1 cellular context compared by ENCODE assay signal in the genomic region with DNA sequence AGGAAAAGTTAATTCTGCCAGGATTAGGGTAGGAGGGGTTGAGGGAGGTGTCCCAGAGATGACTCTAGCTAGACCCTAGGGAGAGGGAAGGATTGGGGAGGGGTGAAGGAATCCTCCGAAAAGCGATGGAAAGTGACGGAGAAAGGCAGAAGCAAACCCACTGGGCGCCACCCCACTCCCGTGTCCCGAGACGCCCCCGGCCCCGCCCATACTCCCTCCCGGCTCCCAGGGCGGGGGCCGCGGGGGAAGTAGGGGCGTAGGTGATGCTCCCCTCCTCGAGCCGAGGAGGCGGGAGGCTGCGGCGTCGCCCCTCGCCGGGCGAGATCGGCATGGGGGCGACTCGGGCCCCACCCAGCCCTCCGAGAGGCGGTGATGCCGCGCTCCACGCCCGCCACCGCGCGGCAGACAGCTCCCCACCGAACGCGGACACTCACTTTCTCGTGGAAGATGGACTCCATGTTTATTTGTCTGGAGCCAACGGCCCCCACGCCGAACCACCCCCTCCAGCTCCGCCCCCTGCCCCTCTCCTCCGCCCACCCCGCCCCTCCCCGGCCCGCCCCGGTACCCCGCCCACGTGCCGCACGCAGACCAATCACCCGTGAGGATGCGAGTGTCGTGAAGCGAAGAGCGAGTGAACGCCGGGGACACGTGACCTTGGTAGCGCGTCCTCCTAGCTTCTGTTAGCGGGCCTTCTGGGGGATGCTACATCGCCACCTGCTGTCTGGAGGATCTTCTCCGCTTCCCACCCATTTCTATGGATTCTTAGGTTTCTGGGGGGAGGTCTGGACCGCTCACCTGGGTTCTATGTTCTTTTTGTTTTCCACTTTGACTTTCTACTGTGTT.
TF ChIP-seq lines count a peak whose summit lies in the region.

A gene (minus strand): TSS at position 488 of the 843 bp plus-strand sequence. CDS start 30 bp downstream, at position 458.

TF ChIP-seq in K562, 482 proteins besides CTCF, POLR2A, EP300 and RAD21 (continued from another document and continues in another):
- TF ChIP-seq, protein P1, sequence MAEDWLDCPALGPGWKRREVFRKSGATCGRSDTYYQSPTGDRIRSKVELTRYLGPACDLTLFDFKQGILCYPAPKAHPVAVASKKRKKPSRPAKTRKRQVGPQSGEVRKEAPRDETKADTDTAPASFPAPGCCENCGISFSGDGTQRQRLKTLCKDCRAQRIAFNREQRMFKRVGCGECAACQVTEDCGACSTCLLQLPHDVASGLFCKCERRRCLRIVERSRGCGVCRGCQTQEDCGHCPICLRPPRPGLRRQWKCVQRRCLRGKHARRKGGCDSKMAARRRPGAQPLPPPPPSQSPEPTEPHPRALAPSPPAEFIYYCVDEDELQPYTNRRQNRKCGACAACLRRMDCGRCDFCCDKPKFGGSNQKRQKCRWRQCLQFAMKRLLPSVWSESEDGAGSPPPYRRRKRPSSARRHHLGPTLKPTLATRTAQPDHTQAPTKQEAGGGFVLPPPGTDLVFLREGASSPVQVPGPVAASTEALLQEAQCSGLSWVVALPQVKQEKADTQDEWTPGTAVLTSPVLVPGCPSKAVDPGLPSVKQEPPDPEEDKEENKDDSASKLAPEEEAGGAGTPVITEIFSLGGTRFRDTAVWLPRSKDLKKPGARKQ (CRISPR knock-in tag; IDR thresholded peaks at IDR 0.05): no peak
- TF ChIP-seq, protein P2, sequence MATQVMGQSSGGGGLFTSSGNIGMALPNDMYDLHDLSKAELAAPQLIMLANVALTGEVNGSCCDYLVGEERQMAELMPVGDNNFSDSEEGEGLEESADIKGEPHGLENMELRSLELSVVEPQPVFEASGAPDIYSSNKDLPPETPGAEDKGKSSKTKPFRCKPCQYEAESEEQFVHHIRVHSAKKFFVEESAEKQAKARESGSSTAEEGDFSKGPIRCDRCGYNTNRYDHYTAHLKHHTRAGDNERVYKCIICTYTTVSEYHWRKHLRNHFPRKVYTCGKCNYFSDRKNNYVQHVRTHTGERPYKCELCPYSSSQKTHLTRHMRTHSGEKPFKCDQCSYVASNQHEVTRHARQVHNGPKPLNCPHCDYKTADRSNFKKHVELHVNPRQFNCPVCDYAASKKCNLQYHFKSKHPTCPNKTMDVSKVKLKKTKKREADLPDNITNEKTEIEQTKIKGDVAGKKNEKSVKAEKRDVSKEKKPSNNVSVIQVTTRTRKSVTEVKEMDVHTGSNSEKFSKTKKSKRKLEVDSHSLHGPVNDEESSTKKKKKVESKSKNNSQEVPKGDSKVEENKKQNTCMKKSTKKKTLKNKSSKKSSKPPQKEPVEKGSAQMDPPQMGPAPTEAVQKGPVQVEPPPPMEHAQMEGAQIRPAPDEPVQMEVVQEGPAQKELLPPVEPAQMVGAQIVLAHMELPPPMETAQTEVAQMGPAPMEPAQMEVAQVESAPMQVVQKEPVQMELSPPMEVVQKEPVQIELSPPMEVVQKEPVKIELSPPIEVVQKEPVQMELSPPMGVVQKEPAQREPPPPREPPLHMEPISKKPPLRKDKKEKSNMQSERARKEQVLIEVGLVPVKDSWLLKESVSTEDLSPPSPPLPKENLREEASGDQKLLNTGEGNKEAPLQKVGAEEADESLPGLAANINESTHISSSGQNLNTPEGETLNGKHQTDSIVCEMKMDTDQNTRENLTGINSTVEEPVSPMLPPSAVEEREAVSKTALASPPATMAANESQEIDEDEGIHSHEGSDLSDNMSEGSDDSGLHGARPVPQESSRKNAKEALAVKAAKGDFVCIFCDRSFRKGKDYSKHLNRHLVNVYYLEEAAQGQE (CRISPR knock-in tag; IDR thresholded peaks at IDR 0.05; ENCODE audit: low read depth): no peak
- TF ChIP-seq, protein P3, sequence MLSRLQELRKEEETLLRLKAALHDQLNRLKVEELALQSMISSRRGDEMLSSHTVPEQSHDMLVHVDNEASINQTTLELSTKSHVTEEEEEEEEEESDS (CRISPR knock-in tag; IDR thresholded peaks at IDR 0.05): no peak
- no peak for TF ChIP-seq MED1 (CRISPR knock-in tag; IDR thresholded peaks at IDR 0.05; ENCODE audit: borderline replicate concordance)
- TF ChIP-seq, protein P4, sequence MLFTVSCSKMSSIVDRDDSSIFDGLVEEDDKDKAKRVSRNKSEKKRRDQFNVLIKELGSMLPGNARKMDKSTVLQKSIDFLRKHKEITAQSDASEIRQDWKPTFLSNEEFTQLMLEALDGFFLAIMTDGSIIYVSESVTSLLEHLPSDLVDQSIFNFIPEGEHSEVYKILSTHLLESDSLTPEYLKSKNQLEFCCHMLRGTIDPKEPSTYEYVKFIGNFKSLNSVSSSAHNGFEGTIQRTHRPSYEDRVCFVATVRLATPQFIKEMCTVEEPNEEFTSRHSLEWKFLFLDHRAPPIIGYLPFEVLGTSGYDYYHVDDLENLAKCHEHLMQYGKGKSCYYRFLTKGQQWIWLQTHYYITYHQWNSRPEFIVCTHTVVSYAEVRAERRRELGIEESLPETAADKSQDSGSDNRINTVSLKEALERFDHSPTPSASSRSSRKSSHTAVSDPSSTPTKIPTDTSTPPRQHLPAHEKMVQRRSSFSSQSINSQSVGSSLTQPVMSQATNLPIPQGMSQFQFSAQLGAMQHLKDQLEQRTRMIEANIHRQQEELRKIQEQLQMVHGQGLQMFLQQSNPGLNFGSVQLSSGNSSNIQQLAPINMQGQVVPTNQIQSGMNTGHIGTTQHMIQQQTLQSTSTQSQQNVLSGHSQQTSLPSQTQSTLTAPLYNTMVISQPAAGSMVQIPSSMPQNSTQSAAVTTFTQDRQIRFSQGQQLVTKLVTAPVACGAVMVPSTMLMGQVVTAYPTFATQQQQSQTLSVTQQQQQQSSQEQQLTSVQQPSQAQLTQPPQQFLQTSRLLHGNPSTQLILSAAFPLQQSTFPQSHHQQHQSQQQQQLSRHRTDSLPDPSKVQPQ (CRISPR knock-in tag; IDR thresholded peaks at IDR 0.05; ENCODE audit: borderline replicate concordance): no peak
- no peak for TF ChIP-seq RBM39 (optimal IDR thresholded peaks at IDR 0.05; ENCODE audit: low read depth, low read length)
- TF ChIP-seq, protein P5, sequence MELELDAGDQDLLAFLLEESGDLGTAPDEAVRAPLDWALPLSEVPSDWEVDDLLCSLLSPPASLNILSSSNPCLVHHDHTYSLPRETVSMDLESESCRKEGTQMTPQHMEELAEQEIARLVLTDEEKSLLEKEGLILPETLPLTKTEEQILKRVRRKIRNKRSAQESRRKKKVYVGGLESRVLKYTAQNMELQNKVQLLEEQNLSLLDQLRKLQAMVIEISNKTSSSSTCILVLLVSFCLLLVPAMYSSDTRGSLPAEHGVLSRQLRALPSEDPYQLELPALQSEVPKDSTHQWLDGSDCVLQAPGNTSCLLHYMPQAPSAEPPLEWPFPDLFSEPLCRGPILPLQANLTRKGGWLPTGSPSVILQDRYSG (tag; conservative IDR thresholded peaks at IDR 0.05; ENCODE audit: low read depth): no peak
- TF ChIP-seq, protein P6, sequence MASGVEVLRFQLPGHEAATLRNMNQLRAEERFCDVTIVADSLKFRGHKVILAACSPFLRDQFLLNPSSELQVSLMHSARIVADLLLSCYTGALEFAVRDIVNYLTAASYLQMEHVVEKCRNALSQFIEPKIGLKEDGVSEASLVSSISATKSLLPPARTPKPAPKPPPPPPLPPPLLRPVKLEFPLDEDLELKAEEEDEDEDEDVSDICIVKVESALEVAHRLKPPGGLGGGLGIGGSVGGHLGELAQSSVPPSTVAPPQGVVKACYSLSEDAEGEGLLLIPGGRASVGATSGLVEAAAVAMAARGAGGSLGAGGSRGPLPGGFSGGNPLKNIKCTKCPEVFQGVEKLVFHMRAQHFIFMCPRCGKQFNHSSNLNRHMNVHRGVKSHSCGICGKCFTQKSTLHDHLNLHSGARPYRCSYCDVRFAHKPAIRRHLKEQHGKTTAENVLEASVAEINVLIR (CRISPR knock-in tag; IDR thresholded peaks at IDR 0.05): no peak
- no peak for TF ChIP-seq U2AF2 (optimal IDR thresholded peaks at IDR 0.05; ENCODE audit: low read depth, low read length)
- no peak for TF ChIP-seq ESRRB (CRISPR knock-in tag; IDR thresholded peaks at IDR 0.05; ENCODE audit: borderline replicate concordance)
- TF ChIP-seq, protein P7, sequence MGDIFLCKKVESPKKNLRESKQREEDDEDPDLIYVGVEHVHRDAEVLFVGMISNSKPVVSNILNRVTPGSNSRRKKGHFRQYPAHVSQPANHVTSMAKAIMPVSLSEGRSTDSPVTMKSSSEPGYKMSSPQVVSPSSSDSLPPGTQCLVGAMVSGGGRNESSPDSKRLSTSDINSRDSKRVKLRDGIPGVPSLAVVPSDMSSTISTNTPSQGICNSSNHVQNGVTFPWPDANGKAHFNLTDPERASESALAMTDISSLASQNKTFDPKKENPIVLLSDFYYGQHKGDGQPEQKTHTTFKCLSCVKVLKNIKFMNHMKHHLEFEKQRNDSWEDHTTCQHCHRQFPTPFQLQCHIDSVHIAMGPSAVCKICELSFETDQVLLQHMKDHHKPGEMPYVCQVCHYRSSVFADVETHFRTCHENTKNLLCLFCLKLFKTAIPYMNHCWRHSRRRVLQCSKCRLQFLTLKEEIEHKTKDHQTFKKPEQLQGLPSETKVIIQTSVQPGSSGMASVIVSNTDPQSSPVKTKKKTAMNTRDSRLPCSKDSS (IDR thresholded peaks at IDR 0.05; ENCODE audit: low read depth, partially characterized antibody): no peak
- no peak for TF ChIP-seq CBX1 (IDR thresholded peaks at IDR 0.05; ENCODE audit: low read depth)
- TF ChIP-seq FIP1L1 (IDR thresholded peaks at IDR 0.05; ENCODE audit: low read depth, low read length, poor library complexity, severe bottlenecking): no peak
- TF ChIP-seq, protein P8, sequence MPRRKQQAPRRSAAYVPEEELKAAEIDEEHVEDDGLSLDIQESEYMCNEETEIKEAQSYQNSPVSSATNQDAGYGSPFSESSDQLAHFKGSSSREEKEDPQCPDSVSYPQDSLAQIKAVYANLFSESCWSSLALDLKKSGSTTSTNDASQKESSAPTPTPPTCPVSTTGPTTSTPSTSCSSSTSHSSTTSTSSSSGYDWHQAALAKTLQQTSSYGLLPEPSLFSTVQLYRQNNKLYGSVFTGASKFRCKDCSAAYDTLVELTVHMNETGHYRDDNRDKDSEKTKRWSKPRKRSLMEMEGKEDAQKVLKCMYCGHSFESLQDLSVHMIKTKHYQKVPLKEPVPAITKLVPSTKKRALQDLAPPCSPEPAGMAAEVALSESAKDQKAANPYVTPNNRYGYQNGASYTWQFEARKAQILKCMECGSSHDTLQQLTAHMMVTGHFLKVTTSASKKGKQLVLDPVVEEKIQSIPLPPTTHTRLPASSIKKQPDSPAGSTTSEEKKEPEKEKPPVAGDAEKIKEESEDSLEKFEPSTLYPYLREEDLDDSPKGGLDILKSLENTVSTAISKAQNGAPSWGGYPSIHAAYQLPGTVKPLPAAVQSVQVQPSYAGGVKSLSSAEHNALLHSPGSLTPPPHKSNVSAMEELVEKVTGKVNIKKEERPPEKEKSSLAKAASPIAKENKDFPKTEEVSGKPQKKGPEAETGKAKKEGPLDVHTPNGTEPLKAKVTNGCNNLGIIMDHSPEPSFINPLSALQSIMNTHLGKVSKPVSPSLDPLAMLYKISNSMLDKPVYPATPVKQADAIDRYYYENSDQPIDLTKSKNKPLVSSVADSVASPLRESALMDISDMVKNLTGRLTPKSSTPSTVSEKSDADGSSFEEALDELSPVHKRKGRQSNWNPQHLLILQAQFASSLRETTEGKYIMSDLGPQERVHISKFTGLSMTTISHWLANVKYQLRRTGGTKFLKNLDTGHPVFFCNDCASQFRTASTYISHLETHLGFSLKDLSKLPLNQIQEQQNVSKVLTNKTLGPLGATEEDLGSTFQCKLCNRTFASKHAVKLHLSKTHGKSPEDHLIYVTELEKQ (CRISPR knock-in tag; IDR thresholded peaks at IDR 0.05): no peak
- no peak for TF ChIP-seq XRCC3 (IDR thresholded peaks at IDR 0.05)
- TF ChIP-seq POLR2G (IDR thresholded peaks at IDR 0.05; ENCODE audit: low read depth, low read length): peak; percentile 90
- TF ChIP-seq, protein P9, sequence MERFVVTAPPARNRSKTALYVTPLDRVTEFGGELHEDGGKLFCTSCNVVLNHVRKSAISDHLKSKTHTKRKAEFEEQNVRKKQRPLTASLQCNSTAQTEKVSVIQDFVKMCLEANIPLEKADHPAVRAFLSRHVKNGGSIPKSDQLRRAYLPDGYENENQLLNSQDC (CRISPR knock-in tag; IDR thresholded peaks at IDR 0.05): no peak
- no peak for TF ChIP-seq ZC3H4 (CRISPR knock-in tag; IDR thresholded peaks at IDR 0.05; ENCODE audit: borderline replicate concordance)
- no peak for TF ChIP-seq GABPB1 (CRISPR knock-in tag; IDR thresholded peaks at IDR 0.05)
- no peak for TF ChIP-seq POLR2H (tag; IDR thresholded peaks at IDR 0.05; ENCODE audit: low read depth)
- TF ChIP-seq, protein P10, sequence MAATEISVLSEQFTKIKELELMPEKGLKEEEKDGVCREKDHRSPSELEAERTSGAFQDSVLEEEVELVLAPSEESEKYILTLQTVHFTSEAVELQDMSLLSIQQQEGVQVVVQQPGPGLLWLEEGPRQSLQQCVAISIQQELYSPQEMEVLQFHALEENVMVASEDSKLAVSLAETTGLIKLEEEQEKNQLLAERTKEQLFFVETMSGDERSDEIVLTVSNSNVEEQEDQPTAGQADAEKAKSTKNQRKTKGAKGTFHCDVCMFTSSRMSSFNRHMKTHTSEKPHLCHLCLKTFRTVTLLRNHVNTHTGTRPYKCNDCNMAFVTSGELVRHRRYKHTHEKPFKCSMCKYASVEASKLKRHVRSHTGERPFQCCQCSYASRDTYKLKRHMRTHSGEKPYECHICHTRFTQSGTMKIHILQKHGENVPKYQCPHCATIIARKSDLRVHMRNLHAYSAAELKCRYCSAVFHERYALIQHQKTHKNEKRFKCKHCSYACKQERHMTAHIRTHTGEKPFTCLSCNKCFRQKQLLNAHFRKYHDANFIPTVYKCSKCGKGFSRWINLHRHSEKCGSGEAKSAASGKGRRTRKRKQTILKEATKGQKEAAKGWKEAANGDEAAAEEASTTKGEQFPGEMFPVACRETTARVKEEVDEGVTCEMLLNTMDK (IDR thresholded peaks at IDR 0.05; ENCODE audit: borderline replicate concordance, insufficient read depth, low read depth, low read length, poor library complexity, severe bottlenecking): peak; percentile 29
- no peak for TF ChIP-seq GTF2F1 (IDR thresholded peaks at IDR 0.05; ENCODE audit: low read depth, low read length)
